In the genomic region with DNA sequence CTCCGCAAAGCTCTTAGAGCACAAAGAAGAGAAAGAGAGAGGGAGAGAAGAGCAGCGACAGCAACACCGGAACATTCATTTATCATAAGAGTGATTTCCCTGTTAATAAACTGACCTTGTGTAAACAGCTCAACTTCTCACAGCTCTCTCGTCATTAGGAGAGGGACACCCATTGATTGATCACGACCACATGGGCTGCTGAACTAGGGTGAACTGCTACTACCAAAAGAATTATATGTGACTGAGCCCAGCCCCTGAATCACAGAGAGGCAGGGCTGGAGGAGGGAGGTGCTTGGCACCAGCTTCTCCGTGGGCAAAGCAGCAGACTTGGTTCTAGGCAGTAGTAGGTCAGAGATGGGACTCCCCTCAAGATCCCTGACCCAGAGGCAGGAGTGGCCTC, we compare ENCODE assay signal across 24 cellular contexts.
"Had no signal": no experiment of that assay in that cellular context is flagged by ENCODE, and none has a peak within 500 bp of the region (broad histone marks: within the 10 kb centered on the region; RNA-seq: fewer than 3 reads in every experiment).

No MANE protein-coding gene starts in this region.

- DNase-seq: dorsolateral prefrontal cortex; effector CD8-positive, alpha-beta T cell; endodermal cell; foreskin fibroblast; gastrocnemius medialis; head of caudate nucleus; left cardiac atrium; mesenchymal stem cell; mucosa of descending colon; naive B cell; psoas muscle; right cardiac atrium; sigmoid colon; stimulated activated naive CD4-positive, alpha-beta T cell; stimulated activated naive CD8-positive, alpha-beta T cell treated with anti-CD3 and anti-CD28 coated beads, Interleukin-15, amount 100 ng/mL, for 72 hours; transverse colon; upper lobe of right lung; uterus had no signal

- H3K4me1 ChIP-seq: gastrocnemius medialis, left lung, psoas muscle, sigmoid colon, suprapubic skin, transverse colon, upper lobe of right lung, uterus had no signal

- H3K36me3 Mint-ChIP-seq: mesothelial cell of epicardium; naive B cell; natural killer cell treated with Interleukin-12 subunit alpha and Interleukin-12 subunit beta and Interleukin-15 and Interleukin-18, amount 100 ng/mL, for 72 hours had no signal

- H3K4me3 ChIP-seq: dorsolateral prefrontal cortex, gastrocnemius medialis, left lung, mucosa of descending colon, psoas muscle, sigmoid colon, suprapubic skin, transverse colon, upper lobe of right lung, uterus had no signal

- H3K27ac Mint-ChIP-seq: endodermal cell; mesothelial cell of epicardium; naive B cell; natural killer cell treated with Interleukin-12 subunit alpha and Interleukin-12 subunit beta and Interleukin-15 and Interleukin-18, amount 100 ng/mL, for 72 hours; stimulated activated naive CD8-positive, alpha-beta T cell treated with anti-CD3 and anti-CD28 coated beads, Interleukin-15, amount 100 ng/mL, for 72 hours had no signal

- H3K27me3 ChIP-seq: gastrocnemius medialis, left lung, sigmoid colon, suprapubic skin, transverse colon, upper lobe of right lung, uterus had no signal

- H3K9me3 Mint-ChIP-seq: endodermal cell, mesothelial cell of epicardium had no signal

- ATAC-seq: esophagus mucosa, gastrocnemius medialis, left cardiac atrium, left lung, mucosa of descending colon, psoas muscle, right cardiac atrium, upper lobe of right lung had no signal

- H3K27ac ChIP-seq: dorsolateral prefrontal cortex, epithelial cell of prostate, gastrocnemius medialis, left lung, psoas muscle, sigmoid colon, suprapubic skin, transverse colon, upper lobe of right lung, uterus had no signal

- H3K4me3 Mint-ChIP-seq: endodermal cell; mesothelial cell of epicardium; naive B cell; natural killer cell treated with Interleukin-12 subunit alpha and Interleukin-12 subunit beta and Interleukin-15 and Interleukin-18, amount 100 ng/mL, for 72 hours; stimulated activated naive CD8-positive, alpha-beta T cell treated with anti-CD3 and anti-CD28 coated beads, Interleukin-15, amount 100 ng/mL, for 72 hours had no signal

- H3K4me1 Mint-ChIP-seq: endodermal cell; mesothelial cell of epicardium; naive B cell; stimulated activated naive CD8-positive, alpha-beta T cell treated with anti-CD3 and anti-CD28 coated beads, Interleukin-15, amount 100 ng/mL, for 72 hours had no signal

- H3K36me3 ChIP-seq: gastrocnemius medialis, left lung, sigmoid colon, suprapubic skin, transverse colon, upper lobe of right lung, uterus had no signal
